ENCODE assay signal across 8 cellular contexts in the genomic region with DNA sequence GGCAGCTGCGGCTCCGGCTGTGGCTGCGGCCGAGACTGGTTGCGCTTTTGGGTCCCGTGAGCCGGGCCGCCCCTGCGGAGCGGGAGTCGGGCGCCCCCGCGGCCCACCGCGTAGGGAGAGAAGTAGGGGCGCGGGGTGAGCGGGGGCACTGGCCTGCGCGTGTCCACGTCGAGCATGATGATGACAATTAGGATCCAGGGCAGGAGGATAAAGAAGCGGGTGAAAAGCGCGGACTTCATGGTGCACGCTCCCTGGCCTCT. TPM values are rescaled to one million over a fixed set of nuclear protein-coding genes. Genes with fewer than 3 reads are reported as not detected.
DNase-seq lines count a peak whose midpoint lies in the region; ATAC-seq, FAIRE-seq and TF ChIP-seq lines count a peak whose summit lies in the region.

No MANE protein-coding gene starts in this region.

- H2AK5ac ChIP-seq in mesendoderm (ENCODE audit: low read length): no peak overlapping the region

- no peaks in the 10 kb centered on the region for H3K79me2 ChIP-seq in GM12878 (ENCODE audit: control insufficient read depth, insufficient read depth, low read length)
- H3K79me2 ChIP-seq in mesendoderm (ENCODE audit: control insufficient read depth, insufficient read depth, low read length): no peaks in the 10 kb centered on the region

- H4K20me1 ChIP-seq in GM12878 (ENCODE audit: control insufficient read depth, insufficient read depth): no peaks in the 10 kb centered on the region

- TF ChIP-seq EP300 in GM12878 (IDR thresholded peaks at IDR 0.05; ENCODE audit: borderline replicate concordance in 1 of 2, control insufficient read depth in 1 of 2, low read depth in 2 of 2, low read length in 2 of 2): no peak

- H3K27me3 ChIP-seq in AG04450 (ENCODE audit: control insufficient read depth, insufficient read depth, low read length) (peaks cover 48% of the 10 kb centered on the region), GM12878 (replicated peaks in 1 of 2; ENCODE audit: control insufficient read depth in 2 of 2, insufficient read depth in 2 of 2, low read length in 1 of 2) (peaks cover 9 to 13% of the 10 kb centered on the region in 2 experiments), mesendoderm (ENCODE audit: insufficient read depth, low read length, poor library complexity) (peaks cover 18% of the 10 kb centered on the region)

- H3K23ac ChIP-seq in mesendoderm (ENCODE audit: low read length): no peak overlapping the region

- no peak overlapping the region for H2BK15ac ChIP-seq in mesendoderm (replicated peaks; ENCODE audit: low read depth)

- TF ChIP-seq RAD21 in GM12878 (IDR thresholded peaks at IDR 0.05; ENCODE audit: insufficient read depth, low read depth, low read length): no peak

- H3K56ac ChIP-seq in mesendoderm (ENCODE audit: low read length): no peak overlapping the region

- no peak overlapping the region for H3K4ac ChIP-seq in mesendoderm (ENCODE audit: low read depth, low read length)

- peak overlapping the region; percentile 90 for H3K4me2 ChIP-seq in GM12878 (ENCODE audit: control insufficient read depth, insufficient read depth)
- peak overlapping the region; percentile 71 for H3K4me2 ChIP-seq in mesendoderm (ENCODE audit: low read length)

- H3K4me1 ChIP-seq in HEK293 (ENCODE audit: control insufficient read depth, insufficient read depth, low read length) (no peaks in the 10 kb centered on the region), GM12878 (ENCODE audit: control insufficient read depth, insufficient read depth, low read length) (peaks cover 3% of the 10 kb centered on the region; the same call in 1 of the 2 replicates), mesendoderm (ENCODE audit: control insufficient read depth, low read depth, low read length) (peaks cover 2% of the 10 kb centered on the region)

- H2BK5ac ChIP-seq in mesendoderm (ENCODE audit: low read length): no peak overlapping the region

- no peak overlapping the region for H3K27ac ChIP-seq in AG04450 (ENCODE audit: low read depth, low read length)
- H3K27ac ChIP-seq in HEK293 (ENCODE audit: extremely low read depth, low read depth, low read length): no peak overlapping the region; the same call in 1 of the 2 replicates
- H3K27ac ChIP-seq in GM12878 (ENCODE audit: control insufficient read depth, insufficient read depth): no peak overlapping the region
- H3K27ac ChIP-seq in mesendoderm (ENCODE audit: low read depth, low read length): no peak overlapping the region

- TF ChIP-seq CTCF in AG04450 (IDR thresholded peaks at IDR 0.05; ENCODE audit: low read depth, low read length): no peak; the same call in 1 of the 2 replicates
- peak; percentile 61; the same call in 1 of the 2 replicates for TF ChIP-seq CTCF in HEK293 (tag by site-specific recombination; IDR thresholded peaks at IDR 0.05)
- TF ChIP-seq CTCF in GM12878 (IDR thresholded peaks at IDR 0.05 in 2 of 3, conservative IDR thresholded peaks at IDR 0.05 in 1 of 3; ENCODE audit: control insufficient read depth in 2 of 3, extremely low read depth in 1 of 3, insufficient read depth in 1 of 3, low read depth in 3 of 3, low read length in 3 of 3): no peak
- TF ChIP-seq CTCF in GM20000 (IDR thresholded peaks at IDR 0.05; ENCODE audit: extremely low read depth, missing control alignments): no peak

- H3K36me3 ChIP-seq in HEK293 (ENCODE audit: control insufficient read depth in 2 of 2, insufficient read depth in 1 of 2, low read length in 2 of 2): no peaks in the 10 kb centered on the region
- no peaks in the 10 kb centered on the region for H3K36me3 ChIP-seq in GM12878 (ENCODE audit: control insufficient read depth in 2 of 2, insufficient read depth in 2 of 2, low read length in 1 of 2)
- no peaks in the 10 kb centered on the region for H3K36me3 ChIP-seq in mesendoderm (ENCODE audit: control insufficient read depth, insufficient read depth, low read length)

- CTCF ChIA-PET in AG04450 (lab: Charles Lee): interaction anchor here (0.5 to 2.2 kb wide), 13 partner anchors 11 to 735 kb away, joined by 3 to 17 read pairs (median 4); no protein-coding TSS in a partner anchor
- CTCF ChIA-PET in HEK293 (lab: Yijun Ruan, JAX): interaction anchor here (0.6 to 3.8 kb wide), 37 partner anchors 14 to 747 kb away, joined by 3 to 33 read pairs (median 3); no protein-coding TSS in a partner anchor
- CTCF ChIA-PET in GM12878 (lab: Yijun Ruan, JAX): interaction anchor here (0.6 to 2.5 kb wide), 29 partner anchors 11 to 735 kb away, joined by 3 to 26 read pairs (median 5); no protein-coding TSS in a partner anchor

- H3K9ac ChIP-seq in GM12878 (ENCODE audit: control insufficient read depth, insufficient read depth, low read length) (no peak overlapping the region), mesendoderm (ENCODE audit: low read length) (no peak overlapping the region)

- no TSS peak for BruUV-seq in GM12878 (replicated peaks; lab: Mats Ljungman, UMichigan)

- H2AFZ ChIP-seq in GM12878 (ENCODE audit: control insufficient read depth, low read depth, low read length): no peak overlapping the region

- WGBS in GM12878 (ENCODE audit: insufficient coverage, insufficient replicate concordance, low lambda C conversion rate, missing lambda C conversion rate): 2% methylated on average over 27 of the region's 27 CpGs
- no CpG with 5 or more reads among the region's 27 CpGs for WGBS in mesendoderm (ENCODE audit: extremely low coverage, insufficient coverage, low lambda C conversion rate)

- intact Hi-C loops in GM12878 (cut with micrococcal nuclease; ENCODE audit: unreplicated experiment): loop anchor here (1.0 to 10.0 kb wide), 4 partner anchors 64 to 644 kb away; no protein-coding TSS in a partner anchor

- ATAC-seq in GM12878 (peak; percentile 47), GM19467 (IDR thresholded peaks at IDR 0.05; ENCODE audit: unreplicated experiment) (no peak), HG03571 (IDR thresholded peaks at IDR 0.05; ENCODE audit: unreplicated experiment) (no peak)

- no peak overlapping the region for H4K8ac ChIP-seq in mesendoderm (ENCODE audit: low read depth, low read length)

- POLR2A ChIA-PET in AG04450 (lab: Yijun Ruan, JAX): no interaction called here
- POLR2A ChIA-PET in HEK293 (lab: Yijun Ruan, JAX): interaction anchor here (0.7 to 1.2 kb wide), 2 partner anchors 13 to 735 kb away, joined by 3 read pairs; no protein-coding TSS in a partner anchor
- POLR2A ChIA-PET in GM12878 (lab: Charles Lee): no interaction called here

- no peaks in the 10 kb centered on the region for H3K9me3 ChIP-seq in AG04450 (ENCODE audit: control insufficient read depth, insufficient read depth, low read length)
- no peaks in the 10 kb centered on the region for H3K9me3 ChIP-seq in HEK293 (ENCODE audit: control insufficient read depth, insufficient read depth, low read depth, low read length)
- H3K9me3 ChIP-seq in GM12878 (replicated peaks; ENCODE audit: control insufficient read depth, insufficient read depth, low read length): no peaks in the 10 kb centered on the region

- DNase-seq in AG04450 (ENCODE audit: low read depth, low spot score) (no peak), GM12878 (ENCODE audit: low read depth, low spot score) (no peak), mesendoderm (no peak), SKM-1 treated with dmso at 0.1 percent for 144 hours (lab: John Stamatoyannopoulos, UW; ENCODE audit: unreplicated experiment) (no peak), GM20000 (ENCODE audit: low spot score) (no peak)

- peak overlapping the region; percentile 49 for H3K4me3 ChIP-seq in AG04450 (ENCODE audit: low read depth, low read length)
- H3K4me3 ChIP-seq in HEK293 (ENCODE audit: low read depth, low read length): peak overlapping the region; percentile 57
- peak overlapping the region; percentile 74; the same call in 1 of the 2 replicates for H3K4me3 ChIP-seq in GM12878
- no peak overlapping the region for H3K4me3 ChIP-seq in mesendoderm (ENCODE audit: low read length)

- SMC1A ChIA-PET in GM12878 (lab: Charles Lee; ENCODE audit: uncharacterized antibody, unreplicated experiment): interaction anchor here (0.7 to 2.5 kb wide), 5 partner anchors 35 to 647 kb away, joined by 3 to 17 read pairs (median 3); no protein-coding TSS in a partner anchor

- H3K18ac ChIP-seq in mesendoderm (ENCODE audit: low read length): no peak overlapping the region

- in situ Hi-C loops in GM12878 (cut with MboI): loop anchor here (5.0 kb wide), 1 partner anchor 249 kb away; no protein-coding TSS in a partner anchor

- H4K5ac ChIP-seq in mesendoderm (ENCODE audit: low read length): no peak overlapping the region

- RAD21 ChIA-PET in GM12878 (lab: Charles Lee; ENCODE audit: unreplicated experiment): interaction anchor here (0.8 to 2.2 kb wide), 10 partner anchors 43 to 735 kb away, joined by 3 to 29 read pairs (median 4); no protein-coding TSS in a partner anchor

- TF ChIP-seq POLR2A in GM12878 (IDR thresholded peaks at IDR 0.05; ENCODE audit: low read depth, low read length): no peak

- H2BK120ac ChIP-seq in mesendoderm (ENCODE audit: low read depth, low read length): no peak overlapping the region

- H3K79me1 ChIP-seq in mesendoderm (ENCODE audit: low read length): no peaks in the 10 kb centered on the region

- FAIRE-seq in GM12878 (lab: Jason Lieb, UNC): no peak

TF ChIP-seq in HEK293, 187 proteins besides CTCF, POLR2A, EP300 and RAD21 (continues in another document):
- no peak for TF ChIP-seq SP7 (tag by site-specific recombination; IDR thresholded peaks at IDR 0.05)

TF ChIP-seq in GM12878, 131 proteins besides CTCF, POLR2A, EP300 and RAD21:
- TF ChIP-seq HDAC6 (IDR thresholded peaks at IDR 0.05; ENCODE audit: unreplicated experiment) (peak; percentile 2), CHD2 (IDR thresholded peaks at IDR 0.05; ENCODE audit: borderline replicate concordance, low read depth, low read length) (no peak)

RNA-seq across cellular contexts. Expression of a gene that starts 0.7 kb away (rescaled TPM):
- polyA plus RNA-seq in AG04450 (2011; rRNA removed) (0.04 and 0.11 TPM in 2 replicates), GM12878 (2011; rRNA removed) (0.04 and 0.07 TPM in 2 replicates), GM12878 (2014; fragmentation: Illumina TruSeq; extraction: Trizol) (not detected in 2 replicates), GM12878 (2014; fragmentation: Nextera tagmentation; extraction: Ambion mirVana) (under 1 TPM; 0.21 to 0.22 TPM), GM12878 (2014; rRNA removed) (not detected in 2 replicates), GM12878 (2016; fragmentation: Nextera tagmentation; extraction: Ambion mirVana) (1 to 10 TPM in 1 of 2 experiments, under 1 TPM in 1; 0.54 to 1.2 TPM)
- polyA minus RNA-seq in AG04450 (2011; rRNA and poly(A)+ RNA removed): not detected in 2 replicates
- total RNA-seq in GM12878 (2013; cell fraction: nucleolus; rRNA removed): not detected in 2 replicates
- total RNA-seq in GM12878 (2014; rRNA removed) (0.05 TPM in 1 of 2 replicates, not detected in the other), GM12878 (2014; rRNA removed; fragmentation: Illumina TruSeq; extraction: Trizol) (not detected in 2 replicates), GM12878 (2021) (0.03 TPM in 1 of 2 replicates, not detected in the other)
- 0.29 TPM for polyA plus RNA-seq in GM12878 (2011; ENCODE audit: low read depth)
- polyA plus RNA-seq in GM12878 (2011; cell fraction: cytosol; rRNA removed): not detected in 2 replicates
- polyA plus RNA-seq in GM12878 (2011; cell fraction: nucleus; rRNA removed): not detected in 2 replicates
- polyA plus RNA-seq in GM12878 (2012): 0.28 and 0.44 TPM in 2 replicates
- not detected in 2 replicates for polyA minus RNA-seq in GM12878 (2011; rRNA and poly(A)+ RNA removed)
- not detected in 2 replicates for polyA minus RNA-seq in GM12878 (2011; cell fraction: cytosol; rRNA and poly(A)+ RNA removed)
- polyA minus RNA-seq in GM12878 (2011; cell fraction: nucleus; rRNA and poly(A)+ RNA removed): not detected in 2 replicates
- 0.21 TPM for polyA plus RNA-seq in mesendoderm (2013, experiment 1 of 2)
- 0.24 TPM for polyA plus RNA-seq in mesendoderm (2013, experiment 2 of 2)
